In genomic region chr11:101996106-101996505, GRCh38 we compare ENCODE assay signal across 22 cellular contexts. TPM values are rescaled to one million over a fixed set of nuclear protein-coding genes. Genes with fewer than 3 reads are reported as not detected.
DNase-seq lines count a peak whose midpoint lies in the region; ATAC-seq and TF ChIP-seq lines count a peak whose summit lies in the region.
"Had no signal": no experiment of that assay in that cellular context is flagged by ENCODE, and none has a peak within 500 bp of the region (broad histone marks: within the 10 kb centered on the region; RNA-seq: fewer than 3 reads in every experiment).

No MANE protein-coding gene starts in this region.

- peaks cover 5% of the 10 kb centered on the region for H3K4me1 Mint-ChIP-seq in Caco-2 (ENCODE audit: low read depth, unreplicated experiment)
- no peaks in the 10 kb centered on the region for H3K4me1 Mint-ChIP-seq in neural crest cell
- H3K4me1 Mint-ChIP-seq: B cell, H9 had no signal

- DNase-seq in Caco-2 (no peak), LNCaP clone FGC (ENCODE audit: low read depth) (no peak), NCI-H526 treated with DMSO at 0.1 percent for 48 hours (lab: John Stamatoyannopoulos, UW) (peak; percentile 87), neural crest cell (ENCODE audit: low read depth, low spot score) (no peak), uterus (no peak), T1000 (lab: John Stamatoyannopoulos, UW) (no peak), prostate gland (ENCODE audit: low spot score) (no peak), sciatic nerve (ENCODE audit: low spot score) (no peak)
- DNase-seq: H9, HFFc6, Kasumi-1, MM.1S, NCI-H1048, NCI-H1417 treated with DMSO at 0.1 percent for 48 hours, NCI-H187, NCI-H2107, NCI-H345, NCI-H748 treated with DMSO at 0.1 percent for 48 hours, SJCRH30 had no signal

- no peaks in the 10 kb centered on the region for H3K27me3 Mint-ChIP-seq in Caco-2 (ENCODE audit: insufficient read depth, unreplicated experiment)
- no peaks in the 10 kb centered on the region for H3K27me3 Mint-ChIP-seq in neural crest cell (ENCODE audit: low read depth)
- H3K27me3 Mint-ChIP-seq: B cell had no signal

- intact Hi-C loops in Caco-2 (cut with micrococcal nuclease; ENCODE audit: unreplicated experiment) (no loop called here), uterus (cut with DNase I; ENCODE audit: low total_unique reads) (no loop called here), prostate gland (cut with DNase I) (no loop called here), sciatic nerve (cut with DNase I) (no loop called here)

- H3K36me3 Mint-ChIP-seq in Caco-2 (ENCODE audit: insufficient read depth, unreplicated experiment) (no peaks in the 10 kb centered on the region), neural crest cell (ENCODE audit: low read depth) (no peaks in the 10 kb centered on the region)

- no peaks in the 10 kb centered on the region for H3K27me3 ChIP-seq in Caco-2 (replicated peaks; ENCODE audit: control insufficient read depth, insufficient read depth, low read length)
- H3K27me3 ChIP-seq in uterus, result no peaks in the 10 kb centered on the region
- H3K27me3 ChIP-seq in prostate gland (replicated peaks; ENCODE audit: insufficient read depth), result no peaks in the 10 kb centered on the region
- H3K27me3 ChIP-seq: SJCRH30 had no signal

- no peak for TF ChIP-seq CTCF in Caco-2 (IDR thresholded peaks at IDR 0.05; ENCODE audit: insufficient read depth in 1 of 2, low read depth in 1 of 2, low read length in 1 of 2, severe bottlenecking in 1 of 2, unreplicated experiment in 1 of 2)
- TF ChIP-seq CTCF in LNCaP clone FGC (IDR thresholded peaks at IDR 0.05; ENCODE audit: control insufficient read depth, extremely low read depth, insufficient read depth), result 0 out of 2 replicates have a peak, but pooled peaks have one; percentile 1
- no peak for TF ChIP-seq CTCF in neural crest cell (conservative IDR thresholded peaks at IDR 0.05)
- no peak for TF ChIP-seq CTCF in uterus (IDR thresholded peaks at IDR 0.05)
- TF ChIP-seq CTCF in prostate gland (IDR thresholded peaks at IDR 0.05), result no peak

- H3K4me3 ChIP-seq in Caco-2 (ENCODE audit: low read depth, low read length) (no peak overlapping the region), LNCaP clone FGC (ENCODE audit: low read depth, low read length) (no peak overlapping the region), uterus (no peak overlapping the region), prostate gland (no peak overlapping the region)
- H3K4me3 ChIP-seq: SJCRH30 had no signal

- H3K4me1 ChIP-seq in Caco-2, result no peaks in the 10 kb centered on the region
- H3K4me1 ChIP-seq in uterus, result no peaks in the 10 kb centered on the region
- H3K4me1 ChIP-seq in prostate gland (replicated peaks), result no peaks in the 10 kb centered on the region
- H3K4me1 ChIP-seq: SJCRH30 had no signal

- 92% methylated on average over 4 of the region's 4 CpGs for WGBS in prostate gland

- no peak for TF ChIP-seq POLR2A in uterus (IDR thresholded peaks at IDR 0.05)
- no peak for TF ChIP-seq POLR2A in prostate gland (IDR thresholded peaks at IDR 0.05)

- no TSS peak for BruUV-seq in Caco-2 (replicated peaks; lab: Mats Ljungman, UMichigan)

- H3K4me3 Mint-ChIP-seq in Caco-2 (ENCODE audit: unreplicated experiment) (no peak overlapping the region), neural crest cell (no peak overlapping the region)
- H3K4me3 Mint-ChIP-seq: B cell, H9, HFFc6 had no signal

- H3K36me3 ChIP-seq in Caco-2 (ENCODE audit: control insufficient read depth, insufficient read depth, low read length) (no peaks in the 10 kb centered on the region), uterus (no peaks in the 10 kb centered on the region), prostate gland (no peaks in the 10 kb centered on the region)
- H3K36me3 ChIP-seq: SJCRH30 had no signal

- H3K27ac Mint-ChIP-seq in Caco-2 (ENCODE audit: unreplicated experiment), result peak overlapping the region; percentile 2
- H3K27ac Mint-ChIP-seq in neural crest cell (ENCODE audit: unreplicated experiment), result peak overlapping the region; percentile 9
- H3K27ac Mint-ChIP-seq: B cell, HFFc6 had no signal

- H3K9me3 Mint-ChIP-seq in Caco-2 (ENCODE audit: unreplicated experiment) (no peaks in the 10 kb centered on the region), neural crest cell (no peaks in the 10 kb centered on the region)
- H3K9me3 Mint-ChIP-seq: HFFc6 had no signal

- H3K9me3 ChIP-seq in Caco-2 (no peaks in the 10 kb centered on the region; the same call in 1 of the 2 replicates), uterus (no peaks in the 10 kb centered on the region), prostate gland (no peaks in the 10 kb centered on the region)
- H3K9me3 ChIP-seq: SJCRH30 had no signal

- no peak overlapping the region for H3K27ac ChIP-seq in uterus
- no peak overlapping the region for H3K27ac ChIP-seq in prostate gland
- H3K27ac ChIP-seq: SJCRH30 had no signal

- CTCF ChIA-PET in Caco-2 (lab: Charles Lee), result interaction anchor here (0.6 to 2.4 kb wide), 4 partner anchors 11 to 314 kb away, joined by 3 to 10 read pairs (median 4); no protein-coding TSS in a partner anchor

- no peak for ATAC-seq in sciatic nerve
- ATAC-seq: Panc1 had no signal

- POLR2A ChIA-PET in Caco-2 (lab: Charles Lee), result no interaction called here

RNA-seq across cellular contexts. Expression of gene CFAP300, which starts 51.1 kb away (rescaled TPM):
- total RNA-seq in Caco-2 (2022), result 2.2 and 3.9 TPM in 2 replicates
- 6.2 and 6.4 TPM in 2 replicates for total RNA-seq in neural crest cell
- total RNA-seq in uterus, result 1 to 10 TPM in 3 of 4 donors, under 1 TPM in 1; 0.26 to 8.4 (median 4.3) TPM
- 10 to 100 TPM in 1 of 2 donors, 1 to 10 TPM in 1; 4.0 to 24.0 TPM for total RNA-seq in prostate gland
- total RNA-seq in sciatic nerve, result 4.8 TPM
- total RNA-seq: B cell, G401, SJCRH30 had no signal
